Comparison of ENCODE assay signal across 13 cellular contexts in genomic region chr2:109497447-109497846, GRCh38.
DNase-seq lines count a peak whose midpoint lies in the region; ATAC-seq and TF ChIP-seq lines count a peak whose summit lies in the region.
"Had no signal": no experiment of that assay in that cellular context is flagged by ENCODE, and none has a peak within 500 bp of the region (broad histone marks: within the 10 kb centered on the region; RNA-seq: fewer than 3 reads in every experiment).

No MANE protein-coding gene starts in this region.

- H3K27ac ChIP-seq in fibroblast of lung (ENCODE audit: insufficient read depth, low read length) (peak overlapping the region; percentile 82), RWPE1 (no peak overlapping the region)
- H3K27ac ChIP-seq: PC-9 had no signal

- no peak for TF ChIP-seq CTCF in fibroblast of lung (conservative IDR thresholded peaks at IDR 0.05 in 1 of 2, IDR thresholded peaks at IDR 0.05 in 1 of 2; ENCODE audit: low read depth in 1 of 2, low read length in 2 of 2)
- TF ChIP-seq CTCF in RWPE1 (conservative IDR thresholded peaks at IDR 0.05; ENCODE audit: low read depth) = no peak

- H3K36me3 ChIP-seq in fibroblast of lung (ENCODE audit: control insufficient read depth, insufficient read depth, low read length) = peaks cover 6% of the 10 kb centered on the region

- no peak overlapping the region for H3K9ac ChIP-seq in fibroblast of lung (ENCODE audit: insufficient read depth, low read length)

- DNase-seq in GM03348 (ENCODE audit: low spot score) = peak; percentile 87
- DNase-seq in NCI-H2227 treated with DMSO at 0.1 percent for 48 hours (lab: John Stamatoyannopoulos, UW) = peak; percentile 27
- peak; percentile 70 to 84 for DNase-seq in fibroblast of lung (ENCODE audit: low read depth in 2 of 2)
- DNase-seq in skeletal muscle cell (ENCODE audit: low read depth) = peak; percentile 47
- DNase-seq in RWPE1 (ENCODE audit: low spot score) = no peak
- no peak for DNase-seq in D341Med (ENCODE audit: low spot score)
- DNase-seq: activated CD4-positive, alpha-beta T cell treated with anti-CD3 and anti-CD28 coated beads for 1 hour; activated T-cell treated with anti-CD3 and anti-CD28 coated beads, Interleukin-2, amount 50 U/mL, for 72 hours; effector CD8-positive, alpha-beta T cell; PC-9; stimulated activated CD4-positive, alpha-beta T cell treated with anti-CD3 and anti-CD28 coated beads, Interleukin-12 subunit alpha, Interleukin-12 subunit beta, amount 100 ng/mL, for 4 hours; T-cell had no signal

- H3K79me2 ChIP-seq in fibroblast of lung (ENCODE audit: control insufficient read depth, insufficient read depth, low read length) = no peaks in the 10 kb centered on the region

- peaks cover 19% of the 10 kb centered on the region for H3K4me1 ChIP-seq in fibroblast of lung (ENCODE audit: control insufficient read depth, extremely low read depth, insufficient read depth, low read length)

- H3K27me3 ChIP-seq in fibroblast of lung (ENCODE audit: control insufficient read depth, insufficient read depth, low read length) = no peaks in the 10 kb centered on the region

- H2AFZ ChIP-seq in fibroblast of lung (ENCODE audit: low read length) = no peak overlapping the region
- H2AFZ ChIP-seq: PC-9 had no signal

- CTCF ChIA-PET in RWPE1 (lab: Yijun Ruan, JAX) = interaction anchor here (0.9 to 1.0 kb wide), 2 partner anchors 9 to 13 kb away, joined by 3 read pairs; no protein-coding TSS in a partner anchor

- POLR2A ChIA-PET in RWPE1 (lab: Yijun Ruan, JAX; ENCODE audit: low non-redundant PET) = no interaction called here

- no peak overlapping the region for H3K4me3 ChIP-seq in fibroblast of lung (replicated peaks in 1 of 4; ENCODE audit: control extremely low read depth in 1 of 4, insufficient read depth in 1 of 4, low read depth in 3 of 4, low read length in 4 of 4)
- no peak overlapping the region for H3K4me3 ChIP-seq in skeletal muscle cell (ENCODE audit: low read depth, low read length)
- H3K4me3 ChIP-seq: PC-9 had no signal

- H3K4me2 ChIP-seq in fibroblast of lung (ENCODE audit: extremely low read depth, insufficient read depth, low read length) = peak overlapping the region; percentile 82
- H3K4me2 ChIP-seq: PC-9 had no signal

- ATAC-seq in GM21723 (IDR thresholded peaks at IDR 0.05; ENCODE audit: unreplicated experiment) = no peak
- ATAC-seq: activated T-cell treated with anti-CD3 and anti-CD28 coated beads, Interleukin-2, amount 50 U/mL, for 72 hours; T-cell had no signal

- H3K9me3 ChIP-seq in fibroblast of lung (ENCODE audit: control insufficient read depth, insufficient read depth, low read depth, low read length) = no peaks in the 10 kb centered on the region

- no peaks in the 10 kb centered on the region for H4K20me1 ChIP-seq in fibroblast of lung (ENCODE audit: control insufficient read depth, extremely low read depth, insufficient read depth, low read length)

Comparison
In these comparisons a context has a peak if more than half of its experiments do, and no peak if none do; other contexts are left out.
1. DNase-seq: peak in GM03348 (single experiment), NCI-H2227 treated with DMSO at 0.1 percent for 48 hours (single experiment), fibroblast of lung (2 of 2) and skeletal muscle cell (single experiment); none in RWPE1 (single experiment) and D341Med (single experiment).